8 cellular contexts compared by ENCODE assay signal in genomic region chr5:1799602-1800469, GRCh38. TPM values are rescaled to one million over a fixed set of nuclear protein-coding genes. Genes with fewer than 3 reads are reported as not detected.
DNase-seq lines count a peak whose midpoint lies in the region; ATAC-seq and TF ChIP-seq lines count a peak whose summit lies in the region.

MRPL36 (minus strand) TSS chr5:1799837; CDS start chr5:1798935, 902 bp downstream.

- no peak for TF ChIP-seq CTCF in A673 (conservative IDR thresholded peaks at IDR 0.05; ENCODE audit: low read depth, low read length)
- TF ChIP-seq CTCF in WI38 (IDR thresholded peaks at IDR 0.05; ENCODE audit: low read depth, low read length) = no peak
- TF ChIP-seq CTCF in breast epithelium (IDR thresholded peaks at IDR 0.05) = no peak

- H3K4me3 ChIP-seq in A673 (ENCODE audit: low read depth, low read length, poor library complexity, severe bottlenecking) (peak within 1 kb of the TSS; percentile 74), WI38 (ENCODE audit: low read depth, low read length) (peak within 1 kb of the TSS; percentile 90), breast epithelium (peak within 1 kb of the TSS; percentile 91 to 97 (median 97)), iPS-18c (ENCODE audit: insufficient read depth, low read depth, low read length) (peak within 1 kb of the TSS; percentile 94), skeletal muscle tissue (ENCODE audit: low read length in 3 of 3) (peak within 1 kb of the TSS; percentile 85 to 96 (median 95))

- peak; percentile 44 for TF ChIP-seq POLR2A in breast epithelium (IDR thresholded peaks at IDR 0.05)

- peak; percentile 41 for ATAC-seq in GM18873 (IDR thresholded peaks at IDR 0.05; ENCODE audit: low FRiP score, unreplicated experiment)
- peak; percentile 45 for ATAC-seq in HG03159 (IDR thresholded peaks at IDR 0.05; ENCODE audit: unreplicated experiment)

- H3K4me1 ChIP-seq in A673 (ENCODE audit: insufficient read depth, low read length, poor library complexity, severe bottlenecking) (peaks cover 18% of the 10 kb centered on the region), breast epithelium (peaks cover 0 to 12% of the 10 kb centered on the region in 2 donors), skeletal muscle tissue (ENCODE audit: control insufficient read depth in 3 of 3, insufficient read depth in 3 of 3, low read length in 3 of 3) (peaks cover 30 to 54% (median 38%) of the 10 kb centered on the region in 3 donors)

- POLR2A ChIA-PET in A673 (lab: Charles Lee; ENCODE audit: low non-redundant PET) = no interaction called here

- DNase-seq in A673 (ENCODE audit: low spot score) (peak; percentile 95), NCI-H226 (peak; percentile 88), breast epithelium (ENCODE audit: low spot score in 2 of 2) (peak; percentile 90 to 93)

- BruUV-seq in A673 (replicated peaks; lab: Mats Ljungman, UMichigan) = no TSS peak

- intact Hi-C loops in A673 (cut with micrococcal nuclease; ENCODE audit: unreplicated experiment) (no loop called here), breast epithelium (cut with DNase I; ENCODE audit: low total_unique reads) (no loop called here)

- H3K27me3 ChIP-seq in A673 (replicated peaks; ENCODE audit: insufficient read depth, low read depth, low read length, poor library complexity) = no peaks in the 10 kb centered on the region
- H3K27me3 ChIP-seq in breast epithelium = no peaks in the 10 kb centered on the region
- no peaks in the 10 kb centered on the region for H3K27me3 ChIP-seq in skeletal muscle tissue (ENCODE audit: control insufficient read depth in 3 of 3, insufficient read depth in 3 of 3, low read length in 3 of 3)

- CTCF ChIA-PET in A673 (lab: Charles Lee) = interaction anchor here (0.6 kb wide), 1 partner anchor 57 kb away, joined by 4 read pairs; no protein-coding TSS in a partner anchor

- H3K27ac ChIP-seq in A673 (ENCODE audit: low read depth, low read length, poor library complexity, severe bottlenecking) = peak within 1 kb of the TSS; percentile 76
- H3K27ac ChIP-seq in breast epithelium = peak within 1 kb of the TSS; percentile 88 to 93
- H3K27ac ChIP-seq in skeletal muscle tissue (ENCODE audit: low read depth, low read length) = peak within 1 kb of the TSS; percentile 61

- peak within 1 kb of the TSS; percentile 88 to 96 (median 93) for H3K9ac ChIP-seq in skeletal muscle tissue (ENCODE audit: low read depth in 1 of 3, low read length in 3 of 3)

- no peaks in the 10 kb centered on the region for H3K9me3 ChIP-seq in A673 (ENCODE audit: low read depth, low read length, poor library complexity, severe bottlenecking)
- H3K9me3 ChIP-seq in breast epithelium = no peaks in the 10 kb centered on the region
- H3K9me3 ChIP-seq in iPS-18c (ENCODE audit: control insufficient read depth, insufficient read depth, low read length) = no peaks in the 10 kb centered on the region
- H3K9me3 ChIP-seq in skeletal muscle tissue (ENCODE audit: control insufficient read depth in 3 of 3, low read length in 3 of 3) = no peaks in the 10 kb centered on the region

- H3K36me3 ChIP-seq in A673 (ENCODE audit: insufficient read depth, low read length, poor library complexity, severe bottlenecking) = peaks cover 47% of the 10 kb centered on the region
- no peaks in the 10 kb centered on the region for H3K36me3 ChIP-seq in breast epithelium
- H3K36me3 ChIP-seq in skeletal muscle tissue (ENCODE audit: control insufficient read depth in 3 of 3, insufficient read depth in 3 of 3, low read length in 3 of 3) = peaks cover 40 to 43% (median 41%) of the 10 kb centered on the region in 3 donors

RNA-seq across cellular contexts. Expression of gene MRPL36, which starts in this region (rescaled TPM):
- total RNA-seq in A673 (2021) (89.5 and 102 TPM in 2 replicates), breast epithelium (10 to 100 TPM; 33.5 to 46.2 (median 41.6) TPM), skeletal muscle tissue (28.7 TPM)

Comparison
In these comparisons a context has a peak if more than half of its experiments do, and no peak if none do; other contexts are left out.
1. Peak in every context shown above with its lines: DNase-seq, ATAC-seq, H3K4me3 ChIP-seq and H3K27ac ChIP-seq.